In genomic region chr14:23612354-23612732, GRCh38 we compare ENCODE assay signal across 16 cellular contexts. TPM values are rescaled to one million over a fixed set of nuclear protein-coding genes. Genes with fewer than 3 reads are reported as not detected.
DNase-seq lines count a peak whose midpoint lies in the region; ATAC-seq and TF ChIP-seq lines count a peak whose summit lies in the region.
"Had no signal": no experiment of that assay in that cellular context is flagged by ENCODE, and none has a peak within 500 bp of the region (broad histone marks: within the 10 kb centered on the region; RNA-seq: fewer than 3 reads in every experiment).

No MANE protein-coding gene starts in this region.

- intact Hi-C loops in naive thymus-derived CD4-positive, alpha-beta T cell (cut with micrococcal nuclease), result no loop called here

- H3K4me1 Mint-ChIP-seq in activated naive CD8-positive, alpha-beta T cell treated with anti-CD3 and anti-CD28 coated beads, Interleukin-2, amount 10 ng/mL, durations not matched to agents 7 days and 5 days, result peaks cover 22% of the 10 kb centered on the region
- H3K4me1 Mint-ChIP-seq in activated naive CD8-positive, alpha-beta T cell treated with anti-CD3 and anti-CD28 coated beads for 36 hours, result peaks cover 27% of the 10 kb centered on the region
- peaks cover 21 to 42% (median 38%) of the 10 kb centered on the region in 7 donors for H3K4me1 Mint-ChIP-seq in naive thymus-derived CD4-positive, alpha-beta T cell
- peaks cover 23 to 27% of the 10 kb centered on the region in 2 donors for H3K4me1 Mint-ChIP-seq in natural killer cell treated with Interleukin-12 subunit alpha and Interleukin-12 subunit beta and Interleukin-15 and Interleukin-18, amount 100 ng/mL, for 72 hours (ENCODE audit: low read depth in 2 of 2)

- no peaks in the 10 kb centered on the region for H3K9me3 ChIP-seq in hepatocyte (ENCODE audit: low read depth)
- H3K9me3 ChIP-seq in naive thymus-derived CD4-positive, alpha-beta T cell (ENCODE audit: control insufficient read depth in 2 of 3, low read length in 3 of 3), result no peaks in the 10 kb centered on the region
- peaks cover 4% of the 10 kb centered on the region; the same call in 1 of the 2 replicates for H3K9me3 ChIP-seq in MG63

- no peaks in the 10 kb centered on the region for H3K27me3 ChIP-seq in hepatocyte
- no peaks in the 10 kb centered on the region for H3K27me3 ChIP-seq in naive thymus-derived CD4-positive, alpha-beta T cell (ENCODE audit: control insufficient read depth in 2 of 2, insufficient read depth in 2 of 2, low read length in 2 of 2)
- no peaks in the 10 kb centered on the region for H3K27me3 ChIP-seq in MG63

- TF ChIP-seq CTCF in hepatocyte (IDR thresholded peaks at IDR 0.05; ENCODE audit: poor library complexity), result no peak

- H2AFZ ChIP-seq in hepatocyte, result no peak overlapping the region

- peak overlapping the region; percentile 32 for H3K27ac Mint-ChIP-seq in activated naive CD8-positive, alpha-beta T cell treated with anti-CD3 and anti-CD28 coated beads, Interleukin-2, amount 10 ng/mL, durations not matched to agents 7 days and 5 days
- H3K27ac Mint-ChIP-seq in activated naive CD8-positive, alpha-beta T cell treated with anti-CD3 and anti-CD28 coated beads for 36 hours, result no peak overlapping the region
- H3K27ac Mint-ChIP-seq in naive thymus-derived CD4-positive, alpha-beta T cell, result peak overlapping the region in 7 of 9 donors; percentile 5 to 83 (median 37)
- no peak overlapping the region for H3K27ac Mint-ChIP-seq in natural killer cell treated with Interleukin-12 subunit alpha and Interleukin-12 subunit beta and Interleukin-15 and Interleukin-18, amount 100 ng/mL, for 72 hours

- H3K36me3 Mint-ChIP-seq in activated naive CD8-positive, alpha-beta T cell treated with anti-CD3 and anti-CD28 coated beads, Interleukin-2, amount 10 ng/mL, durations not matched to agents 7 days and 5 days, result peaks cover 14% of the 10 kb centered on the region
- H3K36me3 Mint-ChIP-seq in activated naive CD8-positive, alpha-beta T cell treated with anti-CD3 and anti-CD28 coated beads for 36 hours, result peaks cover 7% of the 10 kb centered on the region
- H3K36me3 Mint-ChIP-seq in naive thymus-derived CD4-positive, alpha-beta T cell, result peaks cover 5 to 21% (median 8%) of the 10 kb centered on the region in 5 donors
- peaks cover 5% of the 10 kb centered on the region for H3K36me3 Mint-ChIP-seq in natural killer cell treated with Interleukin-12 subunit alpha and Interleukin-12 subunit beta and Interleukin-15 and Interleukin-18, amount 100 ng/mL, for 72 hours

- H3K4me3 Mint-ChIP-seq in activated naive CD8-positive, alpha-beta T cell treated with anti-CD3 and anti-CD28 coated beads, Interleukin-2, amount 10 ng/mL, durations not matched to agents 7 days and 5 days, result no peak overlapping the region
- no peak overlapping the region for H3K4me3 Mint-ChIP-seq in activated naive CD8-positive, alpha-beta T cell treated with anti-CD3 and anti-CD28 coated beads for 36 hours
- H3K4me3 Mint-ChIP-seq in naive thymus-derived CD4-positive, alpha-beta T cell, result no peak overlapping the region
- H3K4me3 Mint-ChIP-seq in natural killer cell treated with Interleukin-12 subunit alpha and Interleukin-12 subunit beta and Interleukin-15 and Interleukin-18, amount 100 ng/mL, for 72 hours, result no peak overlapping the region

- no peak overlapping the region for H3K4me3 ChIP-seq in hepatocyte
- no peak overlapping the region for H3K4me3 ChIP-seq in naive thymus-derived CD4-positive, alpha-beta T cell (ENCODE audit: low read length)
- no peak overlapping the region for H3K4me3 ChIP-seq in MG63

- no peak overlapping the region for H3K4me2 ChIP-seq in hepatocyte

- POLR2A ChIA-PET in activated naive CD8-positive, alpha-beta T cell treated with anti-CD3 and anti-CD28 coated beads, Interleukin-2, amount 10 ng/mL, durations not matched to agents 7 days and 5 days (lab: Charles Lee), result no interaction called here
- POLR2A ChIA-PET in naive thymus-derived CD4-positive, alpha-beta T cell (lab: Charles Lee), result interaction anchor here (0.6 kb wide), 2 partner anchors 15 to 1717 kb away, joined by 3 to 4 read pairs; no protein-coding TSS in a partner anchor

- H4K20me1 ChIP-seq in hepatocyte (ENCODE audit: insufficient read depth, poor library complexity, severe bottlenecking), result no peaks in the 10 kb centered on the region

- no peaks in the 10 kb centered on the region for H3K79me2 ChIP-seq in hepatocyte

- no peak for DNase-seq in activated naive CD8-positive, alpha-beta T cell treated with anti-CD3 and anti-CD28 coated beads, Interleukin-2, amount 10 ng/mL, durations not matched to agents 7 days and 5 days
- no peak for DNase-seq in activated naive CD8-positive, alpha-beta T cell treated with anti-CD3 and anti-CD28 coated beads for 36 hours
- DNase-seq in hepatocyte (ENCODE audit: low spot score) (no peak), MG63 (no peak), SW 1271 (lab: John Stamatoyannopoulos, UW) (no peak)
- no peak for DNase-seq in naive thymus-derived CD4-positive, alpha-beta T cell
- no peak for DNase-seq in natural killer cell treated with Interleukin-12 subunit alpha and Interleukin-12 subunit beta and Interleukin-15 and Interleukin-18, amount 100 ng/mL, for 72 hours (ENCODE audit: low spot score)
- DNase-seq: IMR-90, Kasumi-1, NCI-H1417 treated with DMSO at 0.1 percent for 48 hours, NCI-H2029, NCI-H524, SHP77 treated with DMSO at 0.1 percent for 48 hours had no signal

- H3K36me3 ChIP-seq in hepatocyte (replicated peaks; ENCODE audit: insufficient read depth, low read depth) (no peaks in the 10 kb centered on the region), MG63 (no peaks in the 10 kb centered on the region)
- H3K36me3 ChIP-seq in naive thymus-derived CD4-positive, alpha-beta T cell (ENCODE audit: control insufficient read depth in 2 of 3, insufficient read depth in 3 of 3, low read length in 3 of 3), result no peaks in the 10 kb centered on the region

- no peaks in the 10 kb centered on the region for H3K9me2 ChIP-seq in hepatocyte (replicated peaks; ENCODE audit: insufficient read depth)

- CTCF ChIA-PET in naive thymus-derived CD4-positive, alpha-beta T cell (lab: Charles Lee), result interaction anchor here (1.0 to 5.4 kb wide), 3 partner anchors 15 to 23 kb away, joined by 3 to 41 read pairs (median 8); partner anchors contain the start of gene DHRS2

- peaks cover 7% of the 10 kb centered on the region for H3K27me3 Mint-ChIP-seq in activated naive CD8-positive, alpha-beta T cell treated with anti-CD3 and anti-CD28 coated beads, Interleukin-2, amount 10 ng/mL, durations not matched to agents 7 days and 5 days
- H3K27me3 Mint-ChIP-seq in activated naive CD8-positive, alpha-beta T cell treated with anti-CD3 and anti-CD28 coated beads for 36 hours, result no peaks in the 10 kb centered on the region
- H3K27me3 Mint-ChIP-seq in naive thymus-derived CD4-positive, alpha-beta T cell, result peaks cover 0 to 4% (median 0%) of the 10 kb centered on the region in 5 donors
- H3K27me3 Mint-ChIP-seq in natural killer cell treated with Interleukin-12 subunit alpha and Interleukin-12 subunit beta and Interleukin-15 and Interleukin-18, amount 100 ng/mL, for 72 hours, result no peaks in the 10 kb centered on the region

- H3K4me1 ChIP-seq in hepatocyte (ENCODE audit: insufficient read depth), result peaks cover 41% of the 10 kb centered on the region
- H3K4me1 ChIP-seq in naive thymus-derived CD4-positive, alpha-beta T cell (ENCODE audit: control insufficient read depth in 2 of 2, insufficient read depth in 2 of 2, low read length in 2 of 2), result peaks cover 20 to 31% of the 10 kb centered on the region in 2 donors

- peak overlapping the region; percentile 62 for H3K27ac ChIP-seq in hepatocyte
- no peak overlapping the region for H3K27ac ChIP-seq in naive thymus-derived CD4-positive, alpha-beta T cell (ENCODE audit: low read depth, low read length)
- H3K27ac ChIP-seq: C4-2B had no signal

- no peak for ATAC-seq in activated naive CD8-positive, alpha-beta T cell treated with anti-CD3 and anti-CD28 coated beads, Interleukin-2, amount 10 ng/mL, durations not matched to agents 7 days and 5 days (ENCODE audit: low read depth)
- ATAC-seq in naive thymus-derived CD4-positive, alpha-beta T cell, result no peak
- ATAC-seq in natural killer cell treated with Interleukin-12 subunit alpha and Interleukin-12 subunit beta and Interleukin-15 and Interleukin-18, amount 100 ng/mL, for 72 hours, result no peak
- ATAC-seq in GM18505 (IDR thresholded peaks at IDR 0.05; ENCODE audit: unreplicated experiment), result no peak

- WGBS in hepatocyte (ENCODE audit: low lambda C conversion rate, missing lambda C conversion rate), result 70% methylated on average over 4 of the region's 4 CpGs

- TF ChIP-seq POLR2A in GM18505 (IDR thresholded peaks at IDR 0.05; ENCODE audit: borderline replicate concordance, extremely low read depth, insufficient read depth, insufficient read length), result no peak

- H3K9me3 Mint-ChIP-seq in activated naive CD8-positive, alpha-beta T cell treated with anti-CD3 and anti-CD28 coated beads, Interleukin-2, amount 10 ng/mL, durations not matched to agents 7 days and 5 days, result peaks cover 7% of the 10 kb centered on the region
- H3K9me3 Mint-ChIP-seq in activated naive CD8-positive, alpha-beta T cell treated with anti-CD3 and anti-CD28 coated beads for 36 hours, result peaks cover 12% of the 10 kb centered on the region
- peaks cover 0 to 7% (median 6%) of the 10 kb centered on the region in 11 donors for H3K9me3 Mint-ChIP-seq in naive thymus-derived CD4-positive, alpha-beta T cell
- H3K9me3 Mint-ChIP-seq in natural killer cell treated with Interleukin-12 subunit alpha and Interleukin-12 subunit beta and Interleukin-15 and Interleukin-18, amount 100 ng/mL, for 72 hours, result peaks cover 4% of the 10 kb centered on the region

RNA-seq across cellular contexts. Expression of gene DHRS2, which starts 23.8 kb away (rescaled TPM):
- under 1 TPM in 1 of 2 experiments, not detected in 1; 0.17 TPM for total RNA-seq in activated naive CD8-positive, alpha-beta T cell treated with anti-CD3 and anti-CD28 coated beads, Interleukin-2, amount 10 ng/mL, durations not matched to agents 7 days and 5 days
- total RNA-seq in activated naive CD8-positive, alpha-beta T cell treated with anti-CD3 and anti-CD28 coated beads for 36 hours, result 10 to 100 TPM; 10.4 to 11.6 TPM
- 10.4 and 13.2 TPM in 2 replicates for total RNA-seq in hepatocyte
- polyA plus RNA-seq in hepatocyte, result 14.2 and 15.1 TPM in 2 replicates
- 1 to 10 TPM in 1 of 5 experiments, not detected in 4; 5.5 TPM for total RNA-seq in naive thymus-derived CD4-positive, alpha-beta T cell
- polyA plus RNA-seq in naive thymus-derived CD4-positive, alpha-beta T cell, result under 1 TPM in 1 of 2 donors, not detected in 1; 0.63 TPM
- total RNA-seq in MG63 (2014; rRNA removed; shearing (Covaris generic); ENCODE audit: low replicate concordance), result 1.6 TPM in 1 of 2 replicates, not detected in the other
- total RNA-seq in natural killer cell treated with Interleukin-12 subunit alpha and Interleukin-12 subunit beta and Interleukin-15 and Interleukin-18, amount 100 ng/mL, for 72 hours, result 1 to 10 TPM in 1 of 2 donors, under 1 TPM in 1; 0.57 to 1.5 TPM

RNA-seq across cellular contexts. Expression of gene JPH4, which starts 33.8 kb away (rescaled TPM):
- total RNA-seq in activated naive CD8-positive, alpha-beta T cell treated with anti-CD3 and anti-CD28 coated beads, Interleukin-2, amount 10 ng/mL, durations not matched to agents 7 days and 5 days, result not detected
- total RNA-seq in activated naive CD8-positive, alpha-beta T cell treated with anti-CD3 and anti-CD28 coated beads for 36 hours, result under 1 TPM; 0.72 to 0.74 TPM
- total RNA-seq in hepatocyte, result 2.3 and 2.7 TPM in 2 replicates
- polyA plus RNA-seq in hepatocyte, result 1.7 and 2.7 TPM in 2 replicates
- total RNA-seq in naive thymus-derived CD4-positive, alpha-beta T cell, result 1 to 10 TPM in 1 of 5 experiments, under 1 TPM in 1, not detected in 3; 0.16 to 1.2 TPM
- under 1 TPM in 1 of 2 donors, not detected in 1; 0.13 TPM for polyA plus RNA-seq in naive thymus-derived CD4-positive, alpha-beta T cell
- not detected in 2 replicates for total RNA-seq in MG63 (2014; rRNA removed; shearing (Covaris generic); ENCODE audit: low replicate concordance)
- total RNA-seq in natural killer cell treated with Interleukin-12 subunit alpha and Interleukin-12 subunit beta and Interleukin-15 and Interleukin-18, amount 100 ng/mL, for 72 hours, result under 1 TPM in 1 of 2 donors, not detected in 1; 0.07 TPM
- total RNA-seq: H4, IMR-90 had no signal
- polyA plus RNA-seq: IMR-90 had no signal

RNA-seq across cellular contexts. Expression of gene AP1G2, which starts 44.8 kb away (rescaled TPM):
- 100 to 1,000 TPM; 335 to 389 TPM for total RNA-seq in activated naive CD8-positive, alpha-beta T cell treated with anti-CD3 and anti-CD28 coated beads, Interleukin-2, amount 10 ng/mL, durations not matched to agents 7 days and 5 days
- total RNA-seq in activated naive CD8-positive, alpha-beta T cell treated with anti-CD3 and anti-CD28 coated beads for 36 hours, result 100 to 1,000 TPM; 118 to 124 TPM
- total RNA-seq in hepatocyte, result 87.5 and 114 TPM in 2 replicates
- polyA plus RNA-seq in hepatocyte, result 191 and 282 TPM in 2 replicates
- total RNA-seq in naive thymus-derived CD4-positive, alpha-beta T cell, result 100 to 1,000 TPM; 266 to 548 (median 293) TPM
- polyA plus RNA-seq in naive thymus-derived CD4-positive, alpha-beta T cell, result 100 to 1,000 TPM in 1 of 2 donors, 10 to 100 TPM in 1; 66.4 to 113 TPM
- total RNA-seq in MG63 (2014; rRNA removed; shearing (Covaris generic); ENCODE audit: low replicate concordance), result 0.79 and 9.7 TPM in 2 replicates
- total RNA-seq in natural killer cell treated with Interleukin-12 subunit alpha and Interleukin-12 subunit beta and Interleukin-15 and Interleukin-18, amount 100 ng/mL, for 72 hours, result 100 to 1,000 TPM; 151 to 229 TPM

RNA-seq across cellular contexts. Expression of gene THTPA, which starts 56.3 kb away (rescaled TPM):
- total RNA-seq in activated naive CD8-positive, alpha-beta T cell treated with anti-CD3 and anti-CD28 coated beads, Interleukin-2, amount 10 ng/mL, durations not matched to agents 7 days and 5 days, result 10 to 100 TPM; 14.2 to 19.2 TPM
- total RNA-seq in activated naive CD8-positive, alpha-beta T cell treated with anti-CD3 and anti-CD28 coated beads for 36 hours, result 1 to 10 TPM; 7.6 to 9.4 TPM
- 13.5 and 20.4 TPM in 2 replicates for total RNA-seq in hepatocyte
- 14.2 and 15.5 TPM in 2 replicates for polyA plus RNA-seq in hepatocyte
- total RNA-seq in naive thymus-derived CD4-positive, alpha-beta T cell, result 10 to 100 TPM; 16.4 to 26.7 (median 19.2) TPM
- polyA plus RNA-seq in naive thymus-derived CD4-positive, alpha-beta T cell, result 10 to 100 TPM; 17.9 to 18.1 TPM
- total RNA-seq in MG63 (2014; rRNA removed; shearing (Covaris generic); ENCODE audit: low replicate concordance), result 0.84 and 3.3 TPM in 2 replicates
- total RNA-seq in natural killer cell treated with Interleukin-12 subunit alpha and Interleukin-12 subunit beta and Interleukin-15 and Interleukin-18, amount 100 ng/mL, for 72 hours, result 10 to 100 TPM; 10.6 to 11.7 TPM

Comparison
In these comparisons a context has a peak if more than half of its experiments do, and no peak if none do; other contexts are left out.
1. H3K27ac Mint-ChIP-seq: peak in activated naive CD8-positive, alpha-beta T cell treated with anti-CD3 and anti-CD28 coated beads, Interleukin-2, amount 10 ng/mL, durations not matched to agents 7 days and 5 days (single experiment) and naive thymus-derived CD4-positive, alpha-beta T cell (7 of 9); none in activated naive CD8-positive, alpha-beta T cell treated with anti-CD3 and anti-CD28 coated beads for 36 hours (single experiment) and natural killer cell treated with Interleukin-12 subunit alpha and Interleukin-12 subunit beta and Interleukin-15 and Interleukin-18, amount 100 ng/mL, for 72 hours (0 of 2).